ENCODE assay signal across 8 cellular contexts in the genomic region with DNA sequence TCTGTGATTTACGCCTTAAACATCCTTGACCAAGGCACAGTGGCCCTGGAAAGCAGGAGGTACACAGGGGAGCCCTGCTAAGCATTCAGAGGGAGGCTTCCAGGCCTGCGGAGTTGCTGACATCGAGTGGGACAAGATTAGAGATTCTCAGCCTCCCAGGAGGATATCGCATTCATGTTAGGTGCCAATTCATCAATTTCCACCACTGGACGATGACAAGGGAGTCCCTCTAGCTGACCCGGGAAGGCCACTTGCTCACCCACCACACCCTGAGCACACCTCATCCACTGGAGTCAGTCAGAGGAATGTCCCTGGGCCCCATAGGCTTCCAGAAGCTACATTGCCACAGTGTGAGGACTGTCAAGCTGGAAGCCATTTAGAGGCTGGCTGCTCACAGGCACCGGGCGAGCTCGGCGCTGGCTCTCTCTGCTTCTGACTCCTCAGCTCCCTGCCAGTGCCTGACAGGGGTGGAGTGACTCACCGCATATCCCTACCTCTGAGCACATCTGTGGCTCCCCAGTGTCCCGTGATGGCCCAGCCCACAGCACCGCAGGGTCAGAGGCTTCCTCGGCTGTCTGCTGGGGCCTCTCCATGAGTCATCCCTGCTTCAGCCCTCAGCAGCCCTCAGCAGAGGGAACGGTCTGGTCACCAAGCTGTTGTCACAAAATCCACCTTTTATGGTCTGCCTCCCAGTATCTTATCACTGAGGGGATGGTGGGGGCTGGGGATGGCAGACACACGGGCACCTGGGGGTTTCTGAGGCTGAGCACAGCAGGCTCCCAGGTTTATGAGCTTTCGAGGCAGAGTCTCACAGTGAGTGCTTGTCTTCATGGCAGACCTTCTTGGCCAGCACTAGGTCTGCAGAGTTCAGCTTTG.
A peak's percentile ranks its signal among the peaks of the same experiment; 100 is the strongest.
DNase-seq lines count a peak whose midpoint lies in the region; FAIRE-seq and TF ChIP-seq lines count a peak whose summit lies in the region.

No MANE protein-coding gene starts in this region.

- H3K36me3 ChIP-seq in ACC112 (ENCODE audit: insufficient read depth, low read length), result no peaks in the 10 kb centered on the region
- H3K36me3 ChIP-seq in colonic mucosa, result no peaks in the 10 kb centered on the region

- H3K27me3 Mint-ChIP-seq in activated CD4-positive, alpha-beta memory T cell treated with anti-CD3 and anti-CD28 coated beads for 36 hours, result peaks cover 7% of the 10 kb centered on the region

- TF ChIP-seq POLR2A in GM12892 (IDR thresholded peaks at IDR 0.05; ENCODE audit: low read depth, low read length), result no peak

- in situ Hi-C loops in astrocyte of the cerebellum (cut with HindIII; ENCODE audit: low sequenced_read_pairs), result no loop called here

- no peaks in the 10 kb centered on the region for H3K9me3 Mint-ChIP-seq in activated CD4-positive, alpha-beta memory T cell treated with anti-CD3 and anti-CD28 coated beads for 36 hours

- no peak overlapping the region for H3K9ac ChIP-seq in colonic mucosa (ENCODE audit: low read depth in 2 of 2, low read length in 2 of 2)

- no peak for TF ChIP-seq CTCF in astrocyte of the cerebellum (IDR thresholded peaks at IDR 0.05; ENCODE audit: low read depth, low read length, missing control alignments)
- TF ChIP-seq CTCF in colonic mucosa (IDR thresholded peaks at IDR 0.05), result no peak

- H3K27me3 ChIP-seq in ACC112 (ENCODE audit: insufficient read depth, low read length) (no peaks in the 10 kb centered on the region), colonic mucosa (no peaks in the 10 kb centered on the region)

- H3K27ac ChIP-seq in ACC112 (ENCODE audit: low read depth, low read length) (peak overlapping the region; percentile 58), colonic mucosa (no peak overlapping the region)

- no peaks in the 10 kb centered on the region for H3K36me3 Mint-ChIP-seq in activated CD4-positive, alpha-beta memory T cell treated with anti-CD3 and anti-CD28 coated beads for 36 hours

- H3K4me3 ChIP-seq in ACC112 (ENCODE audit: low read depth, low read length) (peak overlapping the region; percentile 36; the same call in 1 of the 2 replicates), astrocyte of the cerebellum (ENCODE audit: low read depth, low read length) (no peak overlapping the region), colonic mucosa (no peak overlapping the region)

- no peak overlapping the region for H3K4me3 Mint-ChIP-seq in activated CD4-positive, alpha-beta memory T cell treated with anti-CD3 and anti-CD28 coated beads for 36 hours

- H3K4me1 Mint-ChIP-seq in activated CD4-positive, alpha-beta memory T cell treated with anti-CD3 and anti-CD28 coated beads for 36 hours (ENCODE audit: low read depth), result no peaks in the 10 kb centered on the region

- CTCF ChIA-PET in activated CD4-positive, alpha-beta memory T cell treated with anti-CD3 and anti-CD28 coated beads for 36 hours (lab: Charles Lee), result no interaction called here

- H3K27ac Mint-ChIP-seq in activated CD4-positive, alpha-beta memory T cell treated with anti-CD3 and anti-CD28 coated beads for 36 hours, result no peak overlapping the region

- H3K4me1 ChIP-seq in ACC112 (ENCODE audit: control insufficient read depth, insufficient read depth, low read length, unreplicated experiment) (peaks cover 48% of the 10 kb centered on the region), colonic mucosa (no peaks in the 10 kb centered on the region)

- FAIRE-seq in HTR-8/SVneo (lab: Jason Lieb, UNC) (peak; percentile 79), GM12892 (lab: Jason Lieb, UNC) (no peak)

- no peaks in the 10 kb centered on the region for H3K9me3 ChIP-seq in colonic mucosa

- intact Hi-C loops in activated CD4-positive, alpha-beta memory T cell treated with anti-CD3 and anti-CD28 coated beads for 36 hours (cut with micrococcal nuclease), result no loop called here
- intact Hi-C loops in colonic mucosa (cut with DNase I), result no loop called here

- no peaks in the 10 kb centered on the region for H3K79me2 ChIP-seq in ACC112 (ENCODE audit: control insufficient read depth, insufficient read depth, low read length, unreplicated experiment)

- POLR2A ChIA-PET in activated CD4-positive, alpha-beta memory T cell treated with anti-CD3 and anti-CD28 coated beads for 36 hours (lab: Charles Lee), result no interaction called here

- DNase-seq in HTR-8/SVneo (ENCODE audit: insufficient read length, low spot score) (peak; percentile 88), astrocyte of the cerebellum (ENCODE audit: low read depth) (peak; percentile 90), left kidney (ENCODE audit: low read depth, low spot score) (peak; percentile 57), GM12892 (ENCODE audit: insufficient read length) (no peak), NCI-H510A (lab: John Stamatoyannopoulos, UW) (no peak), colonic mucosa (no peak)
- no peak for DNase-seq in activated CD4-positive, alpha-beta memory T cell treated with anti-CD3 and anti-CD28 coated beads for 36 hours

- peak overlapping the region; percentile 20 for H2AFZ ChIP-seq in ACC112 (ENCODE audit: low read length, unreplicated experiment)

Comparison
In these comparisons a context has a peak if more than half of its experiments do, and no peak if none do; other contexts are left out.
1. DNase-seq: peak in HTR-8/SVneo (single experiment), astrocyte of the cerebellum (single experiment) and left kidney (single experiment); none in activated CD4-positive, alpha-beta memory T cell treated with anti-CD3 and anti-CD28 coated beads for 36 hours (single experiment), GM12892 (single experiment), NCI-H510A (single experiment) and colonic mucosa (single experiment).